Comparison of ENCODE assay signal across 13 cellular contexts in the genomic region with DNA sequence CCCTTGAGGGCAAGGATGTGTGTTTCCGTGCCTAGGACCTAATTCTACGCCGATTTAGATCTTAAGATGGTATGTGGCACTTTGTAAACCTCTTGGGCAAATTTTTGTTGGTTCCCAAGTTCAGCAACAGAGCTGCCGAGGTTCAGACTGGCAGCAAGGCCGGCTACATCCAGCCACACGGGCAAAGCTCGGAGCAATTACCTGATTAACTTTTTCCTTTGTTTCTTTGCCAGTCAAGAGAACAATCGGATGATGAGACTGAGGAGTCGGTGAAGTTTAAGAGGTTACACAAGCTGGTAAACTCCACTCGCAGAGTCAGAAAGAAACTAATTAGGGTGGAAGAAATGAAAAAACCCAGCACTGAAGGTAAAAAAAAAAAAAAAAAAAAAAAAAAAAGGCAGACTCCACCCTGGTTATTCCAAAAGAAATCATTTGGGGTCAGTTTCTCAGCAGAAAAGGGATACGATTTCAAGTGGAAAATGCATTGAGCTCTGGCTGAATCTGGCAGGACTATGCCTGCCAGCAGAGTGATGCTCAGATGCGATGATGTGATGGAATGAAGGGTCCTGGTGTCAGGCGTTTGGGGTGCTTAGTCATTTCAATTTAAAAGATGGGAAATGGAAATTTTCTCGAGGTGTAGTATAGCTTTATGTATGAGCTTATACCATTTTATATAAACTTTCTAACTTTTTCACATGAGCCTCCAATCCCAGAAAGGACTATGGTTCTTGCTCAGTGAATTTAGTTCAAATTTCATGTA.
DNase-seq lines count a peak whose midpoint lies in the region; ATAC-seq, FAIRE-seq and TF ChIP-seq lines count a peak whose summit lies in the region.
"Had no signal": no experiment of that assay in that cellular context is flagged by ENCODE, and none has a peak within 500 bp of the region (broad histone marks: within the 10 kb centered on the region; RNA-seq: fewer than 3 reads in every experiment).

No MANE protein-coding gene starts in this region.

- H3K36me3 ChIP-seq in IMR-90 (ENCODE audit: control insufficient read depth, insufficient read depth, low read length) (peaks cover 15% of the 10 kb centered on the region; the same call in 1 of the 2 replicates), muscle layer of colon (ENCODE audit: insufficient read depth, low read length) (peaks cover 16% of the 10 kb centered on the region), SJCRH30 (peaks cover 40% of the 10 kb centered on the region)
- H3K36me3 ChIP-seq: cardiac muscle cell had no signal

- H3K9me3 ChIP-seq in IMR-90 (ENCODE audit: control insufficient read depth, insufficient read depth, low read length): no peaks in the 10 kb centered on the region
- no peaks in the 10 kb centered on the region for H3K9me3 ChIP-seq in muscle layer of colon (ENCODE audit: low read length)
- no peaks in the 10 kb centered on the region for H3K9me3 ChIP-seq in SJCRH30 (replicated peaks)

- ATAC-seq in IMR-90 (ENCODE audit: low read depth) (no peak), HG02763 (IDR thresholded peaks at IDR 0.05; ENCODE audit: unreplicated experiment) (no peak)

- H3K27me3 ChIP-seq in IMR-90 (ENCODE audit: control insufficient read depth, insufficient read depth, low read length) (no peaks in the 10 kb centered on the region), muscle layer of colon (ENCODE audit: control insufficient read depth in 1 of 2, insufficient read depth in 2 of 2, low read length in 2 of 2) (no peaks in the 10 kb centered on the region), SJCRH30 (no peaks in the 10 kb centered on the region)
- H3K27me3 ChIP-seq: cardiac muscle cell had no signal

- in situ Hi-C loops in IMR-90 (cut with MboI; ENCODE audit: low sequenced_read_pairs): no loop called here

- DNase-seq in IMR-90: peak; percentile 69
- no peak for DNase-seq in coronary artery (ENCODE audit: low spot score)
- DNase-seq in SJCRH30: no peak
- no peak for DNase-seq in activated effector memory CD4-positive, alpha-beta T cell treated with Interleukin-2 at 50 U/mL for 16 hours
- DNase-seq in HTR-8/SVneo (ENCODE audit: insufficient read length, low spot score): no peak
- DNase-seq: NCI-H2107; stimulated activated CD4-positive, alpha-beta T cell treated with anti-CD3 and anti-CD28 coated beads, Interleukin-4, amount 100 ng/mL, for 1 hour; stimulated activated naive CD4-positive, alpha-beta T cell treated with Interleukin-2 at 50 U/mL for 16 hours; SW 1271 had no signal

- H3K4me1 ChIP-seq in IMR-90 (ENCODE audit: control insufficient read depth, insufficient read depth, low read length): peaks cover 10% of the 10 kb centered on the region
- H3K4me1 ChIP-seq in muscle layer of colon (ENCODE audit: insufficient read depth, low read length): peaks cover 38% of the 10 kb centered on the region
- peaks cover 6% of the 10 kb centered on the region; the same call in 1 of the 2 replicates for H3K4me1 ChIP-seq in SJCRH30

- H2AFZ ChIP-seq in IMR-90 (replicated peaks; ENCODE audit: low read length, poor library complexity): peak overlapping the region; percentile 64

- H3K4me2 ChIP-seq in IMR-90 (ENCODE audit: low read depth, low read length): peak overlapping the region; percentile 20

- peak overlapping the region; percentile 93 for H3K14ac ChIP-seq in IMR-90 (replicated peaks; ENCODE audit: low read depth, low read length)

- no peak overlapping the region for H3K4me3 ChIP-seq in IMR-90 (ENCODE audit: insufficient read depth, low read depth, low read length)
- peak overlapping the region; percentile 64 for H3K4me3 ChIP-seq in coronary artery
- H3K4me3 ChIP-seq in muscle layer of colon (ENCODE audit: low read depth in 1 of 2, low read length in 2 of 2): peak overlapping the region in 1 of 2 donors; percentile 4
- no peak overlapping the region for H3K4me3 ChIP-seq in SJCRH30
- H3K4me3 ChIP-seq: cardiac muscle cell had no signal

- BruUV-seq in IMR-90 (replicated peaks; lab: Mats Ljungman, UMichigan): no TSS peak

- dilution Hi-C loops in IMR-90 (cut with HindIII; ENCODE audit: low sequenced_read_pairs, unreplicated experiment): no loop called here

- H2BK5ac ChIP-seq in IMR-90 (ENCODE audit: low read depth, low read length, poor library complexity, severe bottlenecking): peak overlapping the region; percentile 55

- H3K79me1 ChIP-seq in IMR-90 (ENCODE audit: low read depth in 1 of 2, low read length in 2 of 2): peaks cover 27 to 70% of the 10 kb centered on the region in 2 experiments

- H2BK120ac ChIP-seq in IMR-90 (ENCODE audit: low read depth, low read length): peak overlapping the region; percentile 70

- no peaks in the 10 kb centered on the region; the same call in 1 of the 2 replicates for H4K20me1 ChIP-seq in IMR-90 (ENCODE audit: insufficient read depth, low read length)

- POLR2A ChIA-PET in IMR-90 (lab: Charles Lee; ENCODE audit: unreplicated experiment): interaction anchor here (0.6 to 0.7 kb wide), 3 partner anchors 10 to 1132 kb away, joined by 3 to 26 read pairs (median 11); no protein-coding TSS in a partner anchor

- CTCF ChIA-PET in IMR-90 (lab: Yijun Ruan, JAX): no interaction called here

- no peak for FAIRE-seq in HTR-8/SVneo (lab: Jason Lieb, UNC)

- H3K4ac ChIP-seq in IMR-90 (ENCODE audit: low read depth, low read length): peak overlapping the region; percentile 92

- peak overlapping the region; percentile 70 for H2BK20ac ChIP-seq in IMR-90 (ENCODE audit: low read depth, low read length)

- H2AK9ac ChIP-seq in IMR-90 (replicated peaks; ENCODE audit: low read depth, low read length, poor library complexity): peak overlapping the region; percentile 68

- peak overlapping the region; percentile 80 for H2AK5ac ChIP-seq in IMR-90 (ENCODE audit: low read depth, low read length)

- H4K5ac ChIP-seq in IMR-90 (ENCODE audit: low read depth, low read length): peak overlapping the region; percentile 88

- peak overlapping the region; percentile 52 to 90 for H4K8ac ChIP-seq in IMR-90 (ENCODE audit: low read depth in 2 of 2, low read length in 2 of 2)

- no peak for TF ChIP-seq RAD21 in IMR-90 (IDR thresholded peaks at IDR 0.05; ENCODE audit: low read length)

- H3K27ac ChIP-seq in IMR-90 (ENCODE audit: insufficient read depth, low read length): peak overlapping the region; percentile 93
- H3K27ac ChIP-seq in coronary artery: peak overlapping the region; percentile 95 to 98
- peak overlapping the region; percentile 39 for H3K27ac ChIP-seq in muscle layer of colon (ENCODE audit: low read depth, low read length)
- peak overlapping the region; percentile 95 for H3K27ac ChIP-seq in temporal lobe (ENCODE audit: low read depth, low read length)
- no peak overlapping the region for H3K27ac ChIP-seq in SJCRH30
- H3K27ac ChIP-seq: cardiac muscle cell had no signal

- no peak for TF ChIP-seq CTCF in IMR-90 (conservative IDR thresholded peaks at IDR 0.05; ENCODE audit: low read depth, low read length)
- no peak for TF ChIP-seq CTCF in coronary artery (IDR thresholded peaks at IDR 0.05)

- H3K23ac ChIP-seq in IMR-90 (ENCODE audit: low read depth, low read length): peak overlapping the region; percentile 77

- H3K9me1 ChIP-seq in IMR-90 (ENCODE audit: insufficient read depth, low read length): peaks cover 9% of the 10 kb centered on the region; the same call in 1 of the 2 replicates

- no peak for TF ChIP-seq POLR2A in IMR-90 (IDR thresholded peaks at IDR 0.05; ENCODE audit: low read depth, low read length)

- H3K56ac ChIP-seq in IMR-90 (ENCODE audit: extremely low read depth, insufficient read depth, low read length): peak overlapping the region; percentile 36; the same call in 1 of the 2 replicates

- H3K18ac ChIP-seq in IMR-90 (ENCODE audit: low read depth, low read length): peak overlapping the region; percentile 82

- intact Hi-C loops in IMR-90 (cut with micrococcal nuclease): no loop called here

- WGBS in IMR-90 (ENCODE audit: extremely low coverage in 2 of 2, insufficient read length in 1 of 2), 2 experiments: 66% methylated on average over 5 of the region's 14 CpGs; no CpG with 5 or more reads in 1 of the 2 experiments

- peak overlapping the region; percentile 12; the same call in 2 of the 3 replicates for H2BK15ac ChIP-seq in IMR-90 (ENCODE audit: low read depth, low read length)

- H3K9ac ChIP-seq in IMR-90 (ENCODE audit: low read depth, low read length): peak overlapping the region; percentile 68
- no peak overlapping the region for H3K9ac ChIP-seq in muscle layer of colon (ENCODE audit: low read length)

- peak overlapping the region; percentile 82 for H4K91ac ChIP-seq in IMR-90 (ENCODE audit: insufficient read depth, low read depth, low read length)

TF ChIP-seq in IMR-90, 13 proteins besides CTCF, POLR2A, EP300 and RAD21 (continues in another document):
- TF ChIP-seq, protein P1, sequence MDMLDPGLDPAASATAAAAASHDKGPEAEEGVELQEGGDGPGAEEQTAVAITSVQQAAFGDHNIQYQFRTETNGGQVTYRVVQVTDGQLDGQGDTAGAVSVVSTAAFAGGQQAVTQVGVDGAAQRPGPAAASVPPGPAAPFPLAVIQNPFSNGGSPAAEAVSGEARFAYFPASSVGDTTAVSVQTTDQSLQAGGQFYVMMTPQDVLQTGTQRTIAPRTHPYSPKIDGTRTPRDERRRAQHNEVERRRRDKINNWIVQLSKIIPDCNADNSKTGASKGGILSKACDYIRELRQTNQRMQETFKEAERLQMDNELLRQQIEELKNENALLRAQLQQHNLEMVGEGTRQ (IDR thresholded peaks at IDR 0.05; ENCODE audit: low read depth, low read length): no peak
- TF ChIP-seq CEBPB (IDR thresholded peaks at IDR 0.05; ENCODE audit: low read depth, low read length) (no peak), MXI1 (IDR thresholded peaks at IDR 0.05; ENCODE audit: borderline replicate concordance, low read depth, low read length) (no peak), CHD1 (IDR thresholded peaks at IDR 0.05; ENCODE audit: low read depth, low read length) (no peak), SMC3 (IDR thresholded peaks at IDR 0.05; ENCODE audit: low read depth, low read length) (no peak), MAFK (IDR thresholded peaks at IDR 0.05; ENCODE audit: low read depth, low read length) (no peak), ELK1 (IDR thresholded peaks at IDR 0.05; ENCODE audit: borderline replicate concordance, low read depth, low read length) (no peak), RFX5 (IDR thresholded peaks at IDR 0.05; ENCODE audit: low read depth, low read length) (no peak), NFE2L2 (IDR thresholded peaks at IDR 0.05; ENCODE audit: low read depth, low read length) (no peak), BHLHE40 (IDR thresholded peaks at IDR 0.05; ENCODE audit: low read depth, low read length) (no peak), FOS (IDR thresholded peaks at IDR 0.05; ENCODE audit: low read depth, low read length) (no peak)
